Comparison of ENCODE assay signal across 1 cellular context in the genomic region with DNA sequence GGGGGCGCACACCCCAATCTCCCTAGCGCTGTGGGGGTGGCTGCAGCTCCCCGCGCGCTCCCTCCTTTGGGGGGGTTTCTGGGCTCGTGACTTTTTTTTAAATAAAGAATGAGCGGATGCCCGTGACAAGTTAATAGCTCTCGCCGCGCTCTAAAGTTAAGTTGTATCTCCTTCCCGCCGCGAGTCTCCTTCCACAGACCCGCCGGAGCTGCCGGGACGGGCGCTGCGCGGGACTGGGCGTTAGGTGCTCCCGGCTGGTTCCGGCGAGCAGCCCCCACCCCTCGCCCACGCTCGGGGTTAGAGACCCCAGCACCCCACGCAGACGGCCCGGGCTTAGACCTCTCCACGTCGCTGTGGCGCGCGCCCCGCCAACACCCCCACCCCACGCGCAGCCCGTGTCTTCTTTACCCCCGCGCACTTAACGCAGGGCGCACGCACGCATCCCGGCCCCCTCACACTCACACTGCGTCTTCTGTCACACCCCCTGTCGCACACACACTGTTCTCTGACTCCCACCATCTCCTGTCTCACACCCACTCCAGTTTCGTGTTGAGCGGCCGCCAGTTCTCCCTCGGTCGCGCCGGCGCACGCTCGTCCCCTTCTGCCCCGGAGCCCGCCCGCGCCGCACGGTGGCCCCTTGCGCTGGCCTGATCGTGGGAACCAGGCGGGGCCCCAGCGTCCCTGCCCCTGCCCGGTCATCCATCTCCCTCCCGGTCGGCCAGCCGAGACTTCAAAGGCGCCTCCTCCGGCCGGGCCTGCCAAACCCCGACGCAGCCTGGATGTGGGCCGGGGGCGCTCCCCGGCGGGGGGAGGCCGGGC.
TF ChIP-seq lines count a peak whose summit lies in the region.

No MANE protein-coding gene starts in this region.

TF ChIP-seq in WTC11, 78 proteins besides CTCF, POLR2A, EP300 and RAD21 (continued from another document):
- TF ChIP-seq, protein P1, sequence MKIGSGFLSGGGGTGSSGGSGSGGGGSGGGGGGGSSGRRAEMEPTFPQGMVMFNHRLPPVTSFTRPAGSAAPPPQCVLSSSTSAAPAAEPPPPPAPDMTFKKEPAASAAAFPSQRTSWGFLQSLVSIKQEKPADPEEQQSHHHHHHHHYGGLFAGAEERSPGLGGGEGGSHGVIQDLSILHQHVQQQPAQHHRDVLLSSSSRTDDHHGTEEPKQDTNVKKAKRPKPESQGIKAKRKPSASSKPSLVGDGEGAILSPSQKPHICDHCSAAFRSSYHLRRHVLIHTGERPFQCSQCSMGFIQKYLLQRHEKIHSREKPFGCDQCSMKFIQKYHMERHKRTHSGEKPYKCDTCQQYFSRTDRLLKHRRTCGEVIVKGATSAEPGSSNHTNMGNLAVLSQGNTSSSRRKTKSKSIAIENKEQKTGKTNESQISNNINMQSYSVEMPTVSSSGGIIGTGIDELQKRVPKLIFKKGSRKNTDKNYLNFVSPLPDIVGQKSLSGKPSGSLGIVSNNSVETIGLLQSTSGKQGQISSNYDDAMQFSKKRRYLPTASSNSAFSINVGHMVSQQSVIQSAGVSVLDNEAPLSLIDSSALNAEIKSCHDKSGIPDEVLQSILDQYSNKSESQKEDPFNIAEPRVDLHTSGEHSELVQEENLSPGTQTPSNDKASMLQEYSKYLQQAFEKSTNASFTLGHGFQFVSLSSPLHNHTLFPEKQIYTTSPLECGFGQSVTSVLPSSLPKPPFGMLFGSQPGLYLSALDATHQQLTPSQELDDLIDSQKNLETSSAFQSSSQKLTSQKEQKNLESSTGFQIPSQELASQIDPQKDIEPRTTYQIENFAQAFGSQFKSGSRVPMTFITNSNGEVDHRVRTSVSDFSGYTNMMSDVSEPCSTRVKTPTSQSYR (CRISPR knock-in tag; IDR thresholded peaks at IDR 0.05) = peak; percentile 49; the same call in 1 of the 2 replicates
- TF ChIP-seq MXD4 (CRISPR knock-in tag; IDR thresholded peaks at IDR 0.05; ENCODE audit: borderline replicate concordance) = no peak
- peak; percentile 82; the same call in 1 of the 2 replicates for TF ChIP-seq FOXP1 (CRISPR knock-in tag; IDR thresholded peaks at IDR 0.05; ENCODE audit: borderline replicate concordance)
- TF ChIP-seq, protein P2, sequence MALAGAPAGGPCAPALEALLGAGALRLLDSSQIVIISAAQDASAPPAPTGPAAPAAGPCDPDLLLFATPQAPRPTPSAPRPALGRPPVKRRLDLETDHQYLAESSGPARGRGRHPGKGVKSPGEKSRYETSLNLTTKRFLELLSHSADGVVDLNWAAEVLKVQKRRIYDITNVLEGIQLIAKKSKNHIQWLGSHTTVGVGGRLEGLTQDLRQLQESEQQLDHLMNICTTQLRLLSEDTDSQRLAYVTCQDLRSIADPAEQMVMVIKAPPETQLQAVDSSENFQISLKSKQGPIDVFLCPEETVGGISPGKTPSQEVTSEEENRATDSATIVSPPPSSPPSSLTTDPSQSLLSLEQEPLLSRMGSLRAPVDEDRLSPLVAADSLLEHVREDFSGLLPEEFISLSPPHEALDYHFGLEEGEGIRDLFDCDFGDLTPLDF (CRISPR knock-in tag; IDR thresholded peaks at IDR 0.05) = 0 out of 2 replicates have a peak, but pooled peaks have one; percentile 37
- TF ChIP-seq, protein P3, sequence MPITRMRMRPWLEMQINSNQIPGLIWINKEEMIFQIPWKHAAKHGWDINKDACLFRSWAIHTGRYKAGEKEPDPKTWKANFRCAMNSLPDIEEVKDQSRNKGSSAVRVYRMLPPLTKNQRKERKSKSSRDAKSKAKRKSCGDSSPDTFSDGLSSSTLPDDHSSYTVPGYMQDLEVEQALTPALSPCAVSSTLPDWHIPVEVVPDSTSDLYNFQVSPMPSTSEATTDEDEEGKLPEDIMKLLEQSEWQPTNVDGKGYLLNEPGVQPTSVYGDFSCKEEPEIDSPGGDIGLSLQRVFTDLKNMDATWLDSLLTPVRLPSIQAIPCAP (CRISPR knock-in tag; IDR thresholded peaks at IDR 0.05) = no peak
- TF ChIP-seq TEAD4 (CRISPR knock-in tag; IDR thresholded peaks at IDR 0.05) = no peak
